8 cellular contexts compared by ENCODE assay signal in genomic region chr10:13161267-13162012, GRCh38. TPM values are rescaled to one million over a fixed set of nuclear protein-coding genes. Genes with fewer than 3 reads are reported as not detected.
DNase-seq lines count a peak whose midpoint lies in the region; ATAC-seq and TF ChIP-seq lines count a peak whose summit lies in the region.

Gene MCM10, plus strand, starts transcription at chr10:13161558. Its CDS starts 2,645 bp downstream, at chr10:13164203.

- DNase-seq in DMS 273 treated with DMSO at 0.1 percent for 48 hours (lab: John Stamatoyannopoulos, UW) (peak; percentile 95), HuH-7 (ENCODE audit: low spot score) (peak; percentile 97), epidermal melanocyte (ENCODE audit: insufficient read length, low spot score) (peak; percentile 99)
- DNase-seq in activated CD8-positive, alpha-beta memory T cell treated with anti-CD3 and anti-CD28 coated beads, Interleukin-2, amount 50 U/mL, for 4 hours, result peak; percentile 97
- peak; percentile 89 to 94 for DNase-seq in stimulated activated CD8-positive, alpha-beta memory T cell treated with anti-CD3 and anti-CD28 coated beads, Interleukin-4, amount 100 ng/mL, for 1 hour (ENCODE audit: low read depth in 2 of 2, low spot score in 1 of 2)

- TF ChIP-seq CTCF in OCI-LY1 (IDR thresholded peaks at IDR 0.05; ENCODE audit: low read length), result peak; percentile 85

- no peaks in the 10 kb centered on the region for H3K9me2 ChIP-seq in OCI-LY1 (ENCODE audit: low read depth, low read length)

- peak; percentile 100 for ATAC-seq in GM21515 (IDR thresholded peaks at IDR 0.05; ENCODE audit: unreplicated experiment)

- peaks cover 16% of the 10 kb centered on the region for H3K36me3 ChIP-seq in OCI-LY1 (ENCODE audit: insufficient read depth, low read length)

- peak within 1 kb of the TSS; percentile 87 for H3K4me2 ChIP-seq in OCI-LY1 (ENCODE audit: low read length)

- H3K9me3 ChIP-seq in OCI-LY1 (ENCODE audit: low read length), result no peaks in the 10 kb centered on the region
- no peaks in the 10 kb centered on the region for H3K9me3 ChIP-seq in mononuclear cell (ENCODE audit: low read depth, low read length)

- peaks cover 23% of the 10 kb centered on the region for H3K4me1 ChIP-seq in OCI-LY1 (ENCODE audit: insufficient read depth, low read length, severe bottlenecking)
- peaks cover 15% of the 10 kb centered on the region for H3K4me1 ChIP-seq in mononuclear cell (ENCODE audit: insufficient read depth, low read length)

- H3F3A ChIP-seq in OCI-LY1 (ENCODE audit: insufficient read depth, low read length), result no peaks in the 10 kb centered on the region

- peak within 1 kb of the TSS; percentile 73 for H3K9ac ChIP-seq in OCI-LY1 (ENCODE audit: low read length)

- H3K4me3 ChIP-seq in OCI-LY1 (ENCODE audit: low read depth, low read length, poor library complexity, severe bottlenecking) (peak within 1 kb of the TSS; percentile 84), mononuclear cell (ENCODE audit: low read length) (peak within 1 kb of the TSS; percentile 40)

- peak within 1 kb of the TSS; percentile 92 for H2AFZ ChIP-seq in OCI-LY1 (ENCODE audit: low read length)

- H3K27me3 ChIP-seq in OCI-LY1 (ENCODE audit: insufficient read depth, low read length), result no peaks in the 10 kb centered on the region
- no peaks in the 10 kb centered on the region for H3K27me3 ChIP-seq in mononuclear cell (ENCODE audit: insufficient read depth, low read length)

- H3K79me2 ChIP-seq in OCI-LY1 (ENCODE audit: insufficient read depth, low read length), result peaks cover 9% of the 10 kb centered on the region

- no peaks in the 10 kb centered on the region for H4K20me1 ChIP-seq in OCI-LY1 (ENCODE audit: insufficient read depth, low read length)

- no peak within 1 kb of the TSS for H3K27ac ChIP-seq in OCI-LY1 (ENCODE audit: low read depth, low read length, poor library complexity, severe bottlenecking)

RNA-seq across cellular contexts. Expression of gene MCM10, which starts in this region (rescaled TPM):
- 0.42 TPM for total RNA-seq in mononuclear cell
